23 cellular contexts compared by ENCODE assay signal in the genomic region with DNA sequence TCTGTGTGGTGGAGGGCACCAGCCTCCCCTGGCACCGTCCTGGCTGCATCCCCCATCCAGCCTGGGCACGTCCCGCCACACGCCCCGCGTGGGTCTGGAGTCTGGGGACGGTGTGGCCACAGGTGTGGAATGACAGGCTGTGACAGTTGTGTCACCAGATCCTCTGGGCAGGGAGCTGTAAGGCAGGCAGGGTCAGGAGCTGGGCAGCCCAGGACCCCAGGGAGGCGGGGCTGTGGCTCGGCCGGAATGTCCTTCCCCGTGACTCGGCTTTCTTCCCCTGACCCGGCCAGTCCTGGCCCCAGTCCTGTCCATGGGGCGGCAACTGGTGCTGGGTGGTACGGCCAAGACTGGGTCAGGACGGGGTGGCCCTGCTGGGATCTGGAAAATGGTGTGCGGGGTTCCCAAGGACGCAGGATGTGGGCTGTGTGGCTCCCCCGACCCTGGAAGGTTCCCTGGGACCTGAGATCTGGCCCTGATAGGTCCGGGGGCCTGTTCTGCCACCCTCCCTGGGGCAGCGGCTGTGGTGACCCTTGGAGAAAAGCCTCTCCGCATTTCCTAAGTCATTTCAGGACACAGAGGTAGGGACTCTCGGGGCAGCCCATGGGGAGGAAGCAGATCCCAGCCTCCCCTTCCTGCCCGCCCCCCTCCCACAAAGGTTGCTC. TPM values are rescaled to one million over a fixed set of nuclear protein-coding genes. Genes with fewer than 3 reads are reported as not detected.
DNase-seq lines count a peak whose midpoint lies in the region; ATAC-seq, FAIRE-seq and TF ChIP-seq lines count a peak whose summit lies in the region.
"Had no signal": no experiment of that assay in that cellular context is flagged by ENCODE, and none has a peak within 500 bp of the region (broad histone marks: within the 10 kb centered on the region; RNA-seq: fewer than 3 reads in every experiment).

No MANE protein-coding gene starts in this region.

- H2BK20ac ChIP-seq in IMR-90 (ENCODE audit: low read depth, low read length): 0 out of 2 replicates have a peak overlapping the region, but pooled peaks have one; percentile 35

- no peak overlapping the region for H2BK15ac ChIP-seq in IMR-90 (ENCODE audit: low read depth, low read length)

- H3K4ac ChIP-seq in IMR-90 (ENCODE audit: low read depth, low read length): peak overlapping the region; percentile 43

- no peak overlapping the region for H3K23ac ChIP-seq in IMR-90 (ENCODE audit: low read depth, low read length)

- TF ChIP-seq RAD21 in IMR-90 (IDR thresholded peaks at IDR 0.05; ENCODE audit: low read length): no peak
- no peak for TF ChIP-seq RAD21 in HepG2 (CRISPR knock-in tag; IDR thresholded peaks at IDR 0.05)

- H3K9me3 ChIP-seq in IMR-90 (ENCODE audit: control insufficient read depth, insufficient read depth, low read length): no peaks in the 10 kb centered on the region
- H3K9me3 ChIP-seq in HepG2 (ENCODE audit: low read length): no peaks in the 10 kb centered on the region
- H3K9me3 ChIP-seq: body of pancreas, suprapubic skin had no signal

- intact Hi-C loops in IMR-90 (cut with micrococcal nuclease) (no loop called here), HepG2 (cut with micrococcal nuclease; ENCODE audit: unreplicated experiment) (loop anchor here (1.0 kb wide), 1 partner anchor 8 kb away; no protein-coding TSS in a partner anchor)

- H3K18ac ChIP-seq in IMR-90 (ENCODE audit: low read depth, low read length): no peak overlapping the region

- H2AK9ac ChIP-seq in IMR-90 (replicated peaks; ENCODE audit: low read depth, low read length, poor library complexity): peak overlapping the region; percentile 16

- dilution Hi-C loops in IMR-90 (cut with HindIII; ENCODE audit: low sequenced_read_pairs, unreplicated experiment): no loop called here

- no peak overlapping the region; the same call in 1 of the 2 replicates for H4K91ac ChIP-seq in IMR-90 (ENCODE audit: insufficient read depth, low read depth, low read length)

- FAIRE-seq in HepG2 (lab: Jason Lieb, UNC): peak; percentile 12
- FAIRE-seq: GM12892, small intestine had no signal

- H3K79me1 ChIP-seq in IMR-90 (ENCODE audit: low read depth in 1 of 2, low read length in 2 of 2): peaks cover 0 to 43% of the 10 kb centered on the region in 2 experiments; a peak in 3 of 4 replicates

- H4K5ac ChIP-seq in IMR-90 (ENCODE audit: low read depth, low read length): no peak overlapping the region

- CTCF ChIA-PET in IMR-90 (lab: Yijun Ruan, JAX) (interaction anchor here (0.9 kb wide), 1 partner anchor 20 kb away, joined by 3 read pairs; no protein-coding TSS in a partner anchor), HepG2 (lab: Yijun Ruan, JAX; ENCODE audit: low intra/inter-chr PET ratio, low total read pairs) (no interaction called here)

- H2BK120ac ChIP-seq in IMR-90 (ENCODE audit: low read depth, low read length): peak overlapping the region; percentile 32; the same call in 1 of the 2 replicates

- 74% methylated on average over 14 of the region's 24 CpGs; no CpG with 5 or more reads in 1 of the 2 experiments for WGBS in IMR-90 (ENCODE audit: extremely low coverage in 2 of 2, insufficient read length in 1 of 2), 2 experiments
- 4% methylated on average over 12 of the region's 24 CpGs for WGBS in HepG2 (ENCODE audit: low lambda C conversion rate)

- H3K4me3 ChIP-seq in IMR-90 (ENCODE audit: insufficient read depth, low read depth, low read length) (no peak overlapping the region), coronary artery (no peak overlapping the region), HepG2 (replicated peaks in 1 of 3; ENCODE audit: insufficient read depth in 1 of 3, low read depth in 2 of 3, low read length in 3 of 3) (peak overlapping the region; percentile 56 to 77 (median 60)), retinal pigment epithelial cell (ENCODE audit: low read length) (peak overlapping the region; percentile 37)
- H3K4me3 ChIP-seq: body of pancreas, suprapubic skin had no signal

- H2AFZ ChIP-seq in IMR-90 (replicated peaks; ENCODE audit: low read length, poor library complexity) (no peak overlapping the region), HepG2 (ENCODE audit: low read length) (no peak overlapping the region)

- peak overlapping the region; percentile 14 for H2BK5ac ChIP-seq in IMR-90 (ENCODE audit: low read depth, low read length, poor library complexity, severe bottlenecking)

- ATAC-seq in IMR-90 (ENCODE audit: low read depth) (no peak), HepG2 (peak; percentile 26), GM21528 (IDR thresholded peaks at IDR 0.05; ENCODE audit: low FRiP score, unreplicated experiment) (no peak)
- ATAC-seq: body of pancreas, left lobe of liver had no signal

- no peak for TF ChIP-seq EP300 in HepG2 (IDR thresholded peaks at IDR 0.05; ENCODE audit: low read depth in 2 of 2, low read length in 2 of 2)
- peak; percentile 48; the same call in 1 of the 2 replicates for TF ChIP-seq EP300 in HepG2 (CRISPR knock-in tag; IDR thresholded peaks at IDR 0.05; ENCODE audit: borderline replicate concordance)

- peak overlapping the region; percentile 78; the same call in 1 of the 2 replicates for H2AK5ac ChIP-seq in IMR-90 (ENCODE audit: low read depth, low read length)

- H3K36me3 ChIP-seq in IMR-90 (ENCODE audit: control insufficient read depth, insufficient read depth, low read length) (no peaks in the 10 kb centered on the region), HepG2 (replicated peaks in 1 of 2; ENCODE audit: control insufficient read depth in 1 of 2, insufficient read depth in 2 of 2, low read length in 2 of 2) (no peaks in the 10 kb centered on the region)
- H3K36me3 ChIP-seq: suprapubic skin had no signal

- no peak for TF ChIP-seq CTCF in IMR-90 (conservative IDR thresholded peaks at IDR 0.05; ENCODE audit: low read depth, low read length)
- no peak for TF ChIP-seq CTCF in coronary artery (IDR thresholded peaks at IDR 0.05)
- TF ChIP-seq CTCF in HepG2 (CRISPR knock-in tag; IDR thresholded peaks at IDR 0.05): peak; percentile 6; the same call in 1 of the 2 replicates
- peak; percentile 0 for TF ChIP-seq CTCF in retinal pigment epithelial cell (conservative IDR thresholded peaks at IDR 0.05; ENCODE audit: low read depth, low read length)

- H4K20me1 ChIP-seq in IMR-90 (ENCODE audit: insufficient read depth, low read length) (peaks cover 16% of the 10 kb centered on the region), HepG2 (ENCODE audit: insufficient read depth, low read length) (peaks cover 16% of the 10 kb centered on the region; the same call in 1 of the 2 replicates)

- H3K79me2 ChIP-seq in HepG2 (ENCODE audit: insufficient read depth, low read length): peaks cover 15% of the 10 kb centered on the region

- H3K9me1 ChIP-seq in IMR-90 (ENCODE audit: insufficient read depth, low read length): no peaks in the 10 kb centered on the region

- H3K14ac ChIP-seq in IMR-90 (replicated peaks; ENCODE audit: low read depth, low read length): no peak overlapping the region

- H3K27ac ChIP-seq in IMR-90 (ENCODE audit: insufficient read depth, low read length): no peak overlapping the region
- no peak overlapping the region for H3K27ac ChIP-seq in coronary artery
- H3K27ac ChIP-seq in HepG2 (ENCODE audit: extremely low read length, insufficient read depth, low read length): peak overlapping the region; percentile 19
- H3K27ac ChIP-seq: body of pancreas, suprapubic skin had no signal

- in situ Hi-C loops in IMR-90 (cut with MboI; ENCODE audit: low sequenced_read_pairs) (no loop called here), HepG2 (cut with HindIII; ENCODE audit: extremely low pct_ligation_motif_present, low pct_unique_long_range_greater_than_20kb) (no loop called here)

- TF ChIP-seq POLR2A in IMR-90 (IDR thresholded peaks at IDR 0.05; ENCODE audit: low read depth, low read length) (no peak), HepG2 (IDR thresholded peaks at IDR 0.05; ENCODE audit: insufficient read depth in 1 of 2, low read depth in 2 of 2, low read length in 2 of 2) (peak in 1 of 2 experiments; percentile 32; a peak in 1 of 4 replicates)

- no TSS peak for BruUV-seq in IMR-90 (replicated peaks; lab: Mats Ljungman, UMichigan)
- no TSS peak for BruUV-seq in HepG2 (replicated peaks; lab: Mats Ljungman, UMichigan)

- H3K4me2 ChIP-seq in IMR-90 (ENCODE audit: low read depth, low read length): no peak overlapping the region
- H3K4me2 ChIP-seq in HepG2 (ENCODE audit: low read depth, low read length): peak overlapping the region; percentile 95

- POLR2A ChIA-PET in IMR-90 (lab: Charles Lee; ENCODE audit: unreplicated experiment) (no interaction called here), HepG2 (lab: Yijun Ruan, JAX) (interaction anchor here (0.8 to 3.2 kb wide), 9 partner anchors 9 to 119 kb away, joined by 3 to 29 read pairs (median 3); a partner anchor contains a TSS)

- H3K56ac ChIP-seq in IMR-90 (ENCODE audit: extremely low read depth, insufficient read depth, low read length): no peak overlapping the region

- H3K4me1 ChIP-seq in IMR-90 (ENCODE audit: control insufficient read depth, insufficient read depth, low read length): peaks cover 7% of the 10 kb centered on the region
- H3K4me1 ChIP-seq in HepG2 (ENCODE audit: insufficient read depth, low read length): peaks cover 61% of the 10 kb centered on the region

- H3K9ac ChIP-seq in IMR-90 (ENCODE audit: low read depth, low read length) (no peak overlapping the region), HepG2 (ENCODE audit: insufficient read depth, low read depth, low read length) (peak overlapping the region; percentile 66)

- H4K8ac ChIP-seq in IMR-90 (ENCODE audit: low read depth in 2 of 2, low read length in 2 of 2): no peak overlapping the region

- H3K27me3 ChIP-seq in IMR-90 (ENCODE audit: control insufficient read depth, insufficient read depth, low read length): no peaks in the 10 kb centered on the region
- H3K27me3 ChIP-seq in HepG2 (ENCODE audit: control insufficient read depth in 1 of 2, insufficient read depth in 2 of 2, low read length in 2 of 2): no peaks in the 10 kb centered on the region

- DNase-seq in IMR-90 (no peak), coronary artery (ENCODE audit: low spot score) (peak; percentile 71), HepG2 (ENCODE audit: low spot score) (no peak), retinal pigment epithelial cell (ENCODE audit: low read depth) (no peak), GOT3 (lab: John Stamatoyannopoulos, UW) (no peak), NCI-H748 treated with DMSO at 0.1 percent for 48 hours (lab: John Stamatoyannopoulos, UW) (no peak)
- DNase-seq: activated CD4-positive, alpha-beta memory T cell treated with anti-CD3 and anti-CD28 coated beads for 36 hours; activated effector memory CD4-positive, alpha-beta T cell treated with Interleukin-2 at 50 U/mL for 16 hours; C1 segment of cervical spinal cord; effector memory CD4-positive, alpha-beta T cell; foreskin fibroblast; HCEC 1CT; NCI-H1092 treated with DMSO at 0.1 percent for 48 hours; NCI-H1930; NCI-H69; small intestine; stimulated activated CD4-positive, alpha-beta T cell treated with anti-CD3 and anti-CD28 coated beads, Interleukin-2, amount 100 ng/mL, for 24 hours; T1000 had no signal

RNA-seq across cellular contexts. Expression of a gene that starts 3.3 kb away (rescaled TPM):
- total RNA-seq in IMR-90 (2012; rRNA removed) (49.1 and 49.7 TPM in 2 replicates), HepG2 (2016; rRNA removed; fragmentation: Illumina TruSeq; extraction: Trizol) (99.9 and 242 TPM in 2 replicates)
- polyA plus RNA-seq in IMR-90 (2012; rRNA removed) (181 and 204 TPM in 2 replicates), HepG2 (2011; rRNA removed) (349 and 598 TPM in 2 replicates)
- 128 and 499 TPM in 2 replicates for polyA plus RNA-seq in IMR-90 (2012; cell fraction: cytosol; rRNA removed)
- polyA plus RNA-seq in IMR-90 (2012; cell fraction: nucleus; rRNA removed; ENCODE audit: low replicate concordance): 77.3 and 325 TPM in 2 replicates
- total RNA-seq in HepG2 (2016; cell fraction: cytosol; rRNA removed; fragmentation: Illumina TruSeq; extraction: Trizol; ENCODE audit: low read depth): 51.0 and 61.4 TPM in 2 replicates
- total RNA-seq in HepG2 (2016; cell fraction: insoluble cytoplasmic fraction; rRNA removed; fragmentation: Illumina TruSeq; extraction: Trizol): 83.6 and 248 TPM in 2 replicates
- total RNA-seq in HepG2 (2016; cell fraction: membrane; rRNA removed; fragmentation: Illumina TruSeq; extraction: Trizol): 88.3 and 97.4 TPM in 2 replicates
- total RNA-seq in HepG2 (2016; cell fraction: nucleus; rRNA removed; fragmentation: Illumina TruSeq; extraction: Trizol): 164 and 200 TPM in 2 replicates
- 384 and 554 TPM in 2 replicates for polyA plus RNA-seq in HepG2 (2011; cell fraction: cytosol; rRNA removed)
- 293 and 327 TPM in 2 replicates for polyA plus RNA-seq in HepG2 (2011; cell fraction: nucleus; rRNA removed)
- polyA plus RNA-seq in HepG2 (2012): 348 and 404 TPM in 2 replicates
- polyA plus RNA-seq in HepG2 (2016; cell fraction: cytosol; fragmentation: Illumina TruSeq; extraction: Trizol; ENCODE audit: low read depth): 38.7 and 40.7 TPM in 2 replicates
- 95.9 and 111 TPM in 2 replicates for polyA plus RNA-seq in HepG2 (2016; cell fraction: insoluble cytoplasmic fraction; fragmentation: Illumina TruSeq; extraction: Trizol; ENCODE audit: low read depth)
- polyA plus RNA-seq in HepG2 (2016; cell fraction: membrane; fragmentation: Illumina TruSeq; extraction: Trizol; ENCODE audit: low read depth): 61.0 and 65.9 TPM in 2 replicates
- polyA plus RNA-seq in HepG2 (2016; cell fraction: nucleus; fragmentation: Illumina TruSeq; extraction: Trizol; ENCODE audit: insufficient read depth, low read depth): 334 and 368 TPM in 2 replicates
- 181 and 1,731 TPM in 2 replicates for polyA minus RNA-seq in HepG2 (2011; rRNA and poly(A)+ RNA removed; ENCODE audit: low replicate concordance)
- 365 and 408 TPM in 2 replicates for polyA minus RNA-seq in HepG2 (2011; cell fraction: cytosol; rRNA and poly(A)+ RNA removed)
- polyA minus RNA-seq in HepG2 (2011; cell fraction: nucleus; rRNA and poly(A)+ RNA removed): 137 and 145 TPM in 2 replicates

RNA-seq across cellular contexts. Expression of a gene that starts 12.9 kb away (rescaled TPM):
- total RNA-seq in IMR-90 (2012; rRNA removed) (6.9 and 7.3 TPM in 2 replicates), HepG2 (2016; rRNA removed; fragmentation: Illumina TruSeq; extraction: Trizol) (54.8 and 59.9 TPM in 2 replicates)
- polyA plus RNA-seq in IMR-90 (2012; rRNA removed) (31.3 and 32.4 TPM in 2 replicates), HepG2 (2011; rRNA removed) (59.3 and 69.8 TPM in 2 replicates)
- polyA plus RNA-seq in IMR-90 (2012; cell fraction: cytosol; rRNA removed): 5.1 and 6.2 TPM in 2 replicates
- polyA plus RNA-seq in IMR-90 (2012; cell fraction: nucleus; rRNA removed; ENCODE audit: low replicate concordance): 259 and 322 TPM in 2 replicates
- total RNA-seq in HepG2 (2016; cell fraction: cytosol; rRNA removed; fragmentation: Illumina TruSeq; extraction: Trizol; ENCODE audit: low read depth): 85.1 and 122 TPM in 2 replicates
- total RNA-seq in HepG2 (2016; cell fraction: insoluble cytoplasmic fraction; rRNA removed; fragmentation: Illumina TruSeq; extraction: Trizol): 54.5 and 62.8 TPM in 2 replicates
- 78.3 and 105 TPM in 2 replicates for total RNA-seq in HepG2 (2016; cell fraction: membrane; rRNA removed; fragmentation: Illumina TruSeq; extraction: Trizol)
- 40.6 and 45.1 TPM in 2 replicates for total RNA-seq in HepG2 (2016; cell fraction: nucleus; rRNA removed; fragmentation: Illumina TruSeq; extraction: Trizol)
- 59.9 and 140 TPM in 2 replicates for polyA plus RNA-seq in HepG2 (2011; cell fraction: cytosol; rRNA removed)
- 103 and 130 TPM in 2 replicates for polyA plus RNA-seq in HepG2 (2011; cell fraction: nucleus; rRNA removed)
- 48.8 and 63.7 TPM in 2 replicates for polyA plus RNA-seq in HepG2 (2012)
- 113 and 149 TPM in 2 replicates for polyA plus RNA-seq in HepG2 (2016; cell fraction: cytosol; fragmentation: Illumina TruSeq; extraction: Trizol; ENCODE audit: low read depth)
- 62.5 and 66.4 TPM in 2 replicates for polyA plus RNA-seq in HepG2 (2016; cell fraction: insoluble cytoplasmic fraction; fragmentation: Illumina TruSeq; extraction: Trizol; ENCODE audit: low read depth)
- polyA plus RNA-seq in HepG2 (2016; cell fraction: membrane; fragmentation: Illumina TruSeq; extraction: Trizol; ENCODE audit: low read depth): 95.1 and 110 TPM in 2 replicates
- polyA plus RNA-seq in HepG2 (2016; cell fraction: nucleus; fragmentation: Illumina TruSeq; extraction: Trizol; ENCODE audit: insufficient read depth, low read depth): 121 and 124 TPM in 2 replicates
- polyA minus RNA-seq in HepG2 (2011; rRNA and poly(A)+ RNA removed; ENCODE audit: low replicate concordance): 23.1 and 32.6 TPM in 2 replicates
- polyA minus RNA-seq in HepG2 (2011; cell fraction: cytosol; rRNA and poly(A)+ RNA removed): 18.1 and 19.8 TPM in 2 replicates
- polyA minus RNA-seq in HepG2 (2011; cell fraction: nucleus; rRNA and poly(A)+ RNA removed): 27.6 and 37.2 TPM in 2 replicates

RNA-seq across cellular contexts. Expression of a gene that starts 48.0 kb away (rescaled TPM):
- total RNA-seq in IMR-90 (2012; rRNA removed) (38.3 and 47.1 TPM in 2 replicates), HepG2 (2016; rRNA removed; fragmentation: Illumina TruSeq; extraction: Trizol) (28.4 and 31.5 TPM in 2 replicates)
- polyA plus RNA-seq in IMR-90 (2012; rRNA removed) (144 and 186 TPM in 2 replicates), HepG2 (2011; rRNA removed) (128 and 148 TPM in 2 replicates)
- 131 and 159 TPM in 2 replicates for polyA plus RNA-seq in IMR-90 (2012; cell fraction: cytosol; rRNA removed)
- polyA plus RNA-seq in IMR-90 (2012; cell fraction: nucleus; rRNA removed; ENCODE audit: low replicate concordance): 373 and 817 TPM in 2 replicates
- total RNA-seq in HepG2 (2016; cell fraction: cytosol; rRNA removed; fragmentation: Illumina TruSeq; extraction: Trizol; ENCODE audit: low read depth): 19.2 and 20.4 TPM in 2 replicates
- 23.0 and 34.1 TPM in 2 replicates for total RNA-seq in HepG2 (2016; cell fraction: insoluble cytoplasmic fraction; rRNA removed; fragmentation: Illumina TruSeq; extraction: Trizol)
- total RNA-seq in HepG2 (2016; cell fraction: membrane; rRNA removed; fragmentation: Illumina TruSeq; extraction: Trizol): 24.3 and 26.6 TPM in 2 replicates
- total RNA-seq in HepG2 (2016; cell fraction: nucleus; rRNA removed; fragmentation: Illumina TruSeq; extraction: Trizol): 42.8 and 45.6 TPM in 2 replicates
- 81.5 and 90.2 TPM in 2 replicates for polyA plus RNA-seq in HepG2 (2011; cell fraction: cytosol; rRNA removed)
- 1,010 and 1,066 TPM in 2 replicates for polyA plus RNA-seq in HepG2 (2011; cell fraction: nucleus; rRNA removed)
- polyA plus RNA-seq in HepG2 (2012): 164 and 234 TPM in 2 replicates
- polyA plus RNA-seq in HepG2 (2016; cell fraction: cytosol; fragmentation: Illumina TruSeq; extraction: Trizol; ENCODE audit: low read depth): 19.6 and 21.8 TPM in 2 replicates
- polyA plus RNA-seq in HepG2 (2016; cell fraction: insoluble cytoplasmic fraction; fragmentation: Illumina TruSeq; extraction: Trizol; ENCODE audit: low read depth): 71.8 and 89.7 TPM in 2 replicates
- polyA plus RNA-seq in HepG2 (2016; cell fraction: membrane; fragmentation: Illumina TruSeq; extraction: Trizol; ENCODE audit: low read depth): 40.8 and 42.7 TPM in 2 replicates
- polyA plus RNA-seq in HepG2 (2016; cell fraction: nucleus; fragmentation: Illumina TruSeq; extraction: Trizol; ENCODE audit: insufficient read depth, low read depth): 316 and 342 TPM in 2 replicates
- 78.0 and 103 TPM in 2 replicates for polyA minus RNA-seq in HepG2 (2011; rRNA and poly(A)+ RNA removed; ENCODE audit: low replicate concordance)
- polyA minus RNA-seq in HepG2 (2011; cell fraction: cytosol; rRNA and poly(A)+ RNA removed): 51.7 and 60.9 TPM in 2 replicates
- 117 and 118 TPM in 2 replicates for polyA minus RNA-seq in HepG2 (2011; cell fraction: nucleus; rRNA and poly(A)+ RNA removed)

Comparison
In these comparisons a context has a peak if more than half of its experiments do, and no peak if none do; other contexts are left out.
1. H3K4me3 ChIP-seq: peak in HepG2 (3 of 3) and retinal pigment epithelial cell (single experiment); none in IMR-90 (single experiment) and coronary artery (single experiment).
2. CTCF ChIP-seq: peak in HepG2 (single experiment) and retinal pigment epithelial cell (single experiment); none in IMR-90 (single experiment) and coronary artery (single experiment).